19 cellular contexts compared by ENCODE assay signal in genomic region chr1:216961516-216961915, GRCh38.
A peak's percentile ranks its signal among the peaks of the same experiment; 100 is the strongest.
DNase-seq lines count a peak whose midpoint lies in the region; ATAC-seq and TF ChIP-seq lines count a peak whose summit lies in the region.
"Had no signal": no experiment of that assay in that cellular context is flagged by ENCODE, and none has a peak within 500 bp of the region (broad histone marks: within the 10 kb centered on the region; RNA-seq: fewer than 3 reads in every experiment).

No MANE protein-coding gene starts in this region.

- H3F3A ChIP-seq in PC-3 (ENCODE audit: low read length, unreplicated experiment): no peaks in the 10 kb centered on the region

- BruUV-seq in PC-3 (replicated peaks; lab: Mats Ljungman, UMichigan): no TSS peak

- no peaks in the 10 kb centered on the region for H3K4me1 ChIP-seq in PC-3 (ENCODE audit: insufficient read depth, low read length)
- H3K4me1 ChIP-seq: Peyer's patch had no signal

- H4K20me1 ChIP-seq in PC-3 (ENCODE audit: low read length): no peaks in the 10 kb centered on the region

- no peak overlapping the region for H3K9ac ChIP-seq in PC-3 (ENCODE audit: low read length)

- no peaks in the 10 kb centered on the region for H3K27me3 ChIP-seq in PC-3 (ENCODE audit: low read length)
- no peaks in the 10 kb centered on the region for H3K27me3 ChIP-seq in brain microvascular endothelial cell (replicated peaks)
- H3K27me3 ChIP-seq: Peyer's patch had no signal

- POLR2A ChIA-PET in GM10248 (lab: Yijun Ruan, JAX) (no interaction called here), PC-3 (lab: Charles Lee; ENCODE audit: unreplicated experiment) (no interaction called here)

- no peaks in the 10 kb centered on the region for H3K9me2 ChIP-seq in PC-3 (replicated peaks; ENCODE audit: low read length)

- no peaks in the 10 kb centered on the region for H3K9me3 ChIP-seq in PC-3 (ENCODE audit: low read length)
- H3K9me3 ChIP-seq: Peyer's patch had no signal

- H3K4me3 ChIP-seq in PC-3 (ENCODE audit: low read length): no peak overlapping the region
- no peak overlapping the region for H3K4me3 ChIP-seq in epithelial cell of esophagus (ENCODE audit: low read length)
- no peak overlapping the region for H3K4me3 ChIP-seq in brain microvascular endothelial cell (ENCODE audit: low read depth, low read length)
- H3K4me3 ChIP-seq: Peyer's patch had no signal

- intact Hi-C loops in PC-3 (cut with micrococcal nuclease) (loop anchor here (1.0 to 10.0 kb wide), 13 partner anchors 66 to 1210 kb away; no protein-coding TSS in a partner anchor), head of caudate nucleus (cut with DNase I) (no loop called here)

- H3K4me2 ChIP-seq in PC-3 (ENCODE audit: low read length): no peak overlapping the region

- no peaks in the 10 kb centered on the region for H3K36me3 ChIP-seq in PC-3 (ENCODE audit: low read depth, low read length)
- H3K36me3 ChIP-seq in brain microvascular endothelial cell (replicated peaks): no peaks in the 10 kb centered on the region
- H3K36me3 ChIP-seq: Peyer's patch had no signal

- in situ Hi-C loops in brain microvascular endothelial cell (cut with HindIII; ENCODE audit: low pct_ligation_motif_present, low sequenced_read_pairs): no loop called here

- no peak for DNase-seq in GM10248 (ENCODE audit: extremely low spot score)
- DNase-seq in PC-3: peak; percentile 47
- peak; percentile 9 for DNase-seq in epithelial cell of esophagus (ENCODE audit: low read depth)
- DNase-seq in brain microvascular endothelial cell: no peak
- DNase-seq in head of caudate nucleus: no peak
- DNase-seq: CD8-positive, alpha-beta T cell; EL; H7; Kasumi-1; MV-4-11; NCI-H1417 treated with DMSO at 0.1 percent for 48 hours; NCI-H2029; NCI-H226; NCI-H526 treated with DMSO at 0.1 percent for 48 hours; Peyer's patch; SHP77 treated with DMSO at 0.1 percent for 48 hours; SW 1271 had no signal

- ATAC-seq in PC-3: peak; percentile 67
- ATAC-seq in HG03135 (IDR thresholded peaks at IDR 0.05; ENCODE audit: unreplicated experiment): no peak
- ATAC-seq: CD8-positive, alpha-beta T cell had no signal

- CTCF ChIA-PET in GM10248 (lab: Yijun Ruan, JAX): interaction anchor here (0.7 kb wide), 1 partner anchor 14 kb away, joined by 3 read pairs; no protein-coding TSS in a partner anchor
- CTCF ChIA-PET in PC-3 (lab: Charles Lee): interaction anchor here (0.9 kb wide), 1 partner anchor 378 kb away, joined by 3 read pairs; no protein-coding TSS in a partner anchor

- no peak overlapping the region for H2AFZ ChIP-seq in PC-3 (ENCODE audit: low read length)

- H3K27ac ChIP-seq in 22Rv1: no peak overlapping the region
- no peak overlapping the region for H3K27ac ChIP-seq in PC-3 (ENCODE audit: low read length)
- H3K27ac ChIP-seq in brain microvascular endothelial cell: no peak overlapping the region
- H3K27ac ChIP-seq: Peyer's patch had no signal

- TF ChIP-seq CTCF in 22Rv1 (IDR thresholded peaks at IDR 0.05) (peak; percentile 33), GM10248 (IDR thresholded peaks at IDR 0.05; ENCODE audit: control extremely low read depth, extremely low read depth, low read depth, missing control alignments) (peak; percentile 12), PC-3 (conservative IDR thresholded peaks at IDR 0.05; ENCODE audit: low read depth, low read length) (peak; percentile 76), epithelial cell of esophagus (IDR thresholded peaks at IDR 0.05; ENCODE audit: insufficient read depth, low read depth, low read length, missing control alignments) (peak; percentile 9), brain microvascular endothelial cell (IDR thresholded peaks at IDR 0.05; ENCODE audit: low read depth, low read length, missing control alignments) (no peak)

- H3K79me2 ChIP-seq in PC-3 (ENCODE audit: low read length): no peaks in the 10 kb centered on the region

Comparison
In these comparisons a context has a peak if more than half of its experiments do, and no peak if none do; other contexts are left out.
1. DNase-seq: peak in PC-3 (single experiment) and epithelial cell of esophagus (single experiment); none in GM10248 (single experiment), brain microvascular endothelial cell (single experiment) and head of caudate nucleus (0 of 42).